1 cellular context compared by ENCODE assay signal in genomic region chr7:94657771-94658693, GRCh38.
TF ChIP-seq lines count a peak whose summit lies in the region.

No MANE protein-coding gene starts in this region.

TF ChIP-seq in GM12878, 131 proteins besides CTCF, POLR2A, EP300 and RAD21 (continued from another document):
- no peak for TF ChIP-seq CUX1 (IDR thresholded peaks at IDR 0.05; ENCODE audit: insufficient replicate concordance, low read depth, low read length)
- no peak for TF ChIP-seq KAT2A (conservative IDR thresholded peaks at IDR 0.05; ENCODE audit: control insufficient read depth, low read depth, low read length)
- TF ChIP-seq CEBPB (IDR thresholded peaks at IDR 0.05; ENCODE audit: borderline replicate concordance in 1 of 2, low read depth in 2 of 2, low read length in 2 of 2) = no peak
- no peak for TF ChIP-seq STAT3 (IDR thresholded peaks at IDR 0.05; ENCODE audit: low read depth, low read length)
- TF ChIP-seq RELB (IDR thresholded peaks at IDR 0.05; ENCODE audit: low read depth) = no peak
- TF ChIP-seq RFX5 (IDR thresholded peaks at IDR 0.05; ENCODE audit: low read depth, low read length) = no peak
- TF ChIP-seq PKNOX1 (IDR thresholded peaks at IDR 0.05) = no peak
- TF ChIP-seq HDGF (IDR thresholded peaks at IDR 0.05) = peak; percentile 76
- no peak for TF ChIP-seq SMARCA5 (IDR thresholded peaks at IDR 0.05)
